In genomic region chr7:104857458-104858425, GRCh38 we compare ENCODE assay signal across 9 cellular contexts.
A peak's percentile ranks its signal among the peaks of the same experiment; 100 is the strongest.
DNase-seq lines count a peak whose midpoint lies in the region; ATAC-seq lines count a peak whose summit lies in the region.
"Had no signal": no experiment of that assay in that cellular context is flagged by ENCODE, and none has a peak within 500 bp of the region (broad histone marks: within the 10 kb centered on the region; RNA-seq: fewer than 3 reads in every experiment).

No MANE protein-coding gene starts in this region.

- no peak overlapping the region for H3K27ac ChIP-seq in aorta (ENCODE audit: low read depth in 1 of 2, low read length in 2 of 2)

- no peaks in the 10 kb centered on the region for H3K9me3 Mint-ChIP-seq in naive thymus-derived CD8-positive, alpha-beta T cell

- no peaks in the 10 kb centered on the region for H3K36me3 Mint-ChIP-seq in naive thymus-derived CD8-positive, alpha-beta T cell

- H3K4me1 Mint-ChIP-seq in naive thymus-derived CD8-positive, alpha-beta T cell = peaks cover 10 to 23% (median 18%) of the 10 kb centered on the region in 4 donors

- H3K27me3 Mint-ChIP-seq in naive thymus-derived CD8-positive, alpha-beta T cell = peaks cover 0 to 2% (median 0%) of the 10 kb centered on the region in 5 donors

- POLR2A ChIA-PET in naive thymus-derived CD8-positive, alpha-beta T cell (lab: Charles Lee) = no interaction called here

- H3K4me3 Mint-ChIP-seq in naive thymus-derived CD8-positive, alpha-beta T cell = peak overlapping the region; percentile 30 to 83 (median 50)

- H3K27ac Mint-ChIP-seq in naive thymus-derived CD8-positive, alpha-beta T cell = peak overlapping the region; percentile 61 to 96 (median 87)

- 39 to 48% methylated on average over 5 of the region's 5 CpGs for WGBS in aorta, 2 donors

- H3K4me3 ChIP-seq in aorta (ENCODE audit: low read length in 2 of 2) = no peak overlapping the region

- no peaks in the 10 kb centered on the region for H3K36me3 ChIP-seq in aorta (ENCODE audit: control insufficient read depth in 1 of 2, insufficient read depth in 2 of 2, low read length in 1 of 2)

- no peaks in the 10 kb centered on the region for H3K4me1 ChIP-seq in aorta (ENCODE audit: control insufficient read depth in 1 of 2, insufficient read depth in 2 of 2, low read length in 2 of 2)

- intact Hi-C loops in aorta (cut with DNase I) = no loop called here

- peak in 3 of 10 donors; percentile 9 to 40 (median 35) for DNase-seq in naive thymus-derived CD8-positive, alpha-beta T cell
- DNase-seq in aorta (no peak), NCI-H1105 (lab: John Stamatoyannopoulos, UW) (no peak), NCI-H2196 (lab: John Stamatoyannopoulos, UW; ENCODE audit: unreplicated experiment) (no peak)
- DNase-seq: mammary epithelial cell, right cardiac atrium had no signal

- H3K27me3 ChIP-seq in aorta (ENCODE audit: control insufficient read depth in 1 of 2, insufficient read depth in 2 of 2, low read length in 1 of 2) = peaks cover 0 to 6% of the 10 kb centered on the region in 2 donors

- H3K9me3 ChIP-seq in aorta (ENCODE audit: control insufficient read depth, low read length) = no peaks in the 10 kb centered on the region

- ATAC-seq in GM18868 (IDR thresholded peaks at IDR 0.05; ENCODE audit: unreplicated experiment) = peak; percentile 62
- ATAC-seq in GM21423 (IDR thresholded peaks at IDR 0.05; ENCODE audit: unreplicated experiment) = peak; percentile 60
- ATAC-seq in HG03460 (IDR thresholded peaks at IDR 0.05; ENCODE audit: unreplicated experiment) = peak; percentile 63
- peak; percentile 78 to 87 for ATAC-seq in naive thymus-derived CD8-positive, alpha-beta T cell
- ATAC-seq in aorta (ENCODE audit: low FRiP score) = no peak
- ATAC-seq: right cardiac atrium had no signal
